1 cellular context compared by ENCODE assay signal in the genomic region with DNA sequence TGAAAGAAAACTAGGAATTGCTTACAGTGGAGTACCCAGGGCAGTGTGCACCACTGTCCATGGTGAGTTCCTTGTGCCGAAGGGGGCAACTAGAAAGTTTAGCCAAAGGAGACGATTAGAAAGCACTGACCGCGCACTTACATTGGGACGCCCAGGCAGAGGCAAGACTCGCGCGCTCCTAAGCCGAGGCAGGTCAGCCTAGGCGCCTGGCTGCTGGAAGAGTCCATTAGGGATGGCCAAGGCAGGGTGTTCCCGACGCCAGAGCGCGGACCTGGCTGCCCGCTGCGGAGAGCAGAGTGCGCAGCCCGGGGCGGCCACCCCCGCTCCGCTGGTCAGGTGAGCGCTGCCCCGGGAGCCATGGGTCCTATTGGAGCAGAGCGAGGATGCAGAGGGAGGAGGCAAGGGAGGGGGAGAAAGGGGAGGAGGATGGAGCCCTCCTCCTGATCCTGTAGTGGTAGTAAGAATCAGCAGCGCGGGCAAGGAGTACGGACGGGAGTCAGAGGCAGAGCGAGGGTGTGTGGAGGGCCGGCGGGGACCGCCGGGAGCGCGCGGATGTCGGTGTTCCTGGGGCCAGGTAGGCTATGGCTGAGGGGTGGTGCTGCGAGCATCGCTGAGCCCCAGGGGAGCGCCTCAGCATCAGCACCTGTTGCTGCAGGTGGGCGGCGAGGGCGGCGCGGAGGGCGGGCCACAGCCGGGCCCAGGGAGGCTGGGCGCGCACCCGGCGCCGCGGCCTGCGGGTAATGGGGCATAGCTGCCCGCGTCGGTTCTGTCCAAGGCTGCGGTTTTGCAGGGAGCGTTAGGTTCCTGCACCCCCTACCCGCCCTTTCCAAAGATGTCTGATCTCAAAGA.
TF ChIP-seq lines count a peak whose summit lies in the region.

A gene with protein sequence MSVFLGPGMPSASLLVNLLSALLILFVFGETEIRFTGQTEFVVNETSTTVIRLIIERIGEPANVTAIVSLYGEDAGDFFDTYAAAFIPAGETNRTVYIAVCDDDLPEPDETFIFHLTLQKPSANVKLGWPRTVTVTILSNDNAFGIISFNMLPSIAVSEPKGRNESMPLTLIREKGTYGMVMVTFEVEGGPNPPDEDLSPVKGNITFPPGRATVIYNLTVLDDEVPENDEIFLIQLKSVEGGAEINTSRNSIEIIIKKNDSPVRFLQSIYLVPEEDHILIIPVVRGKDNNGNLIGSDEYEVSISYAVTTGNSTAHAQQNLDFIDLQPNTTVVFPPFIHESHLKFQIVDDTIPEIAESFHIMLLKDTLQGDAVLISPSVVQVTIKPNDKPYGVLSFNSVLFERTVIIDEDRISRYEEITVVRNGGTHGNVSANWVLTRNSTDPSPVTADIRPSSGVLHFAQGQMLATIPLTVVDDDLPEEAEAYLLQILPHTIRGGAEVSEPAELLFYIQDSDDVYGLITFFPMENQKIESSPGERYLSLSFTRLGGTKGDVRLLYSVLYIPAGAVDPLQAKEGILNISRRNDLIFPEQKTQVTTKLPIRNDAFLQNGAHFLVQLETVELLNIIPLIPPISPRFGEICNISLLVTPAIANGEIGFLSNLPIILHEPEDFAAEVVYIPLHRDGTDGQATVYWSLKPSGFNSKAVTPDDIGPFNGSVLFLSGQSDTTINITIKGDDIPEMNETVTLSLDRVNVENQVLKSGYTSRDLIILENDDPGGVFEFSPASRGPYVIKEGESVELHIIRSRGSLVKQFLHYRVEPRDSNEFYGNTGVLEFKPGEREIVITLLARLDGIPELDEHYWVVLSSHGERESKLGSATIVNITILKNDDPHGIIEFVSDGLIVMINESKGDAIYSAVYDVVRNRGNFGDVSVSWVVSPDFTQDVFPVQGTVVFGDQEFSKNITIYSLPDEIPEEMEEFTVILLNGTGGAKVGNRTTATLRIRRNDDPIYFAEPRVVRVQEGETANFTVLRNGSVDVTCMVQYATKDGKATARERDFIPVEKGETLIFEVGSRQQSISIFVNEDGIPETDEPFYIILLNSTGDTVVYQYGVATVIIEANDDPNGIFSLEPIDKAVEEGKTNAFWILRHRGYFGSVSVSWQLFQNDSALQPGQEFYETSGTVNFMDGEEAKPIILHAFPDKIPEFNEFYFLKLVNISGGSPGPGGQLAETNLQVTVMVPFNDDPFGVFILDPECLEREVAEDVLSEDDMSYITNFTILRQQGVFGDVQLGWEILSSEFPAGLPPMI (N-terminal part only) (plus strand): TSS at position 454 of the 849 bp plus-strand sequence. CDS start 99 bp downstream, at position 553.

TF ChIP-seq in HEK293, 187 proteins besides CTCF, POLR2A, EP300 and RAD21 (continued from another document and continues in another):
- TF ChIP-seq REST (tag by site-specific recombination; IDR thresholded peaks at IDR 0.05), result peak; percentile 95
- peak; percentile 99 for TF ChIP-seq ZNF501 (tag by site-specific recombination; IDR thresholded peaks at IDR 0.05)
- TF ChIP-seq ZNF747 (tag by site-specific recombination; IDR thresholded peaks at IDR 0.05), result no peak
- no peak for TF ChIP-seq ZNF529 (tag by site-specific recombination; IDR thresholded peaks at IDR 0.05; ENCODE audit: insufficient replicate concordance)
- peak; percentile 77 for TF ChIP-seq OSR2 (tag by site-specific recombination; IDR thresholded peaks at IDR 0.05)
- TF ChIP-seq ZNF639 (tag by site-specific recombination; IDR thresholded peaks at IDR 0.05), result peak; percentile 79
- TF ChIP-seq ZNF777 (tag by site-specific recombination; IDR thresholded peaks at IDR 0.05; ENCODE audit: borderline replicate concordance), result no peak; the same call in 1 of the 2 replicates
- TF ChIP-seq ZEB2 (tag by site-specific recombination; IDR thresholded peaks at IDR 0.05), result peak; percentile 97
- no peak for TF ChIP-seq ZNF510 (tag by site-specific recombination; IDR thresholded peaks at IDR 0.05; ENCODE audit: insufficient replicate concordance)
- peak; percentile 85 for TF ChIP-seq GLIS1 (tag by site-specific recombination; IDR thresholded peaks at IDR 0.05)
- peak; percentile 50; the same call in 1 of the 2 replicates for TF ChIP-seq ZNF184 (tag by site-specific recombination; IDR thresholded peaks at IDR 0.05)
- TF ChIP-seq PATZ1 (tag by site-specific recombination; IDR thresholded peaks at IDR 0.05), result peak; percentile 98
- peak; percentile 98 for TF ChIP-seq ZNF600 (tag by site-specific recombination; IDR thresholded peaks at IDR 0.05)
- TF ChIP-seq ZNF239 (tag by site-specific recombination; IDR thresholded peaks at IDR 0.05), result 0 out of 2 replicates have a peak, but pooled peaks have one; percentile 54
- no peak for TF ChIP-seq ZNF645 (tag by site-specific recombination; IDR thresholded peaks at IDR 0.05)
- TF ChIP-seq KLF7 (tag by site-specific recombination; IDR thresholded peaks at IDR 0.05; ENCODE audit: borderline replicate concordance), result peak; percentile 73; the same call in 1 of the 2 replicates
- TF ChIP-seq ZNF223 (tag by site-specific recombination; IDR thresholded peaks at IDR 0.05), result peak; percentile 64
- TF ChIP-seq ZNF366 (tag by site-specific recombination; conservative IDR thresholded peaks at IDR 0.05), result peak; percentile 82
- TF ChIP-seq ZNF341 (tag by site-specific recombination; IDR thresholded peaks at IDR 0.05; ENCODE audit: low read depth), result peak; percentile 94
- TF ChIP-seq ZNF324 (tag by site-specific recombination; IDR thresholded peaks at IDR 0.05), result peak; percentile 97; the same call in 1 of the 2 replicates
- peak; percentile 36 for TF ChIP-seq YY1 (tag by site-specific recombination; IDR thresholded peaks at IDR 0.05)
- no peak for TF ChIP-seq ZNF16 (tag by site-specific recombination; IDR thresholded peaks at IDR 0.05; ENCODE audit: low read depth)
- TF ChIP-seq SP2 (tag by site-specific recombination; IDR thresholded peaks at IDR 0.05), result peak; percentile 92
- peak; percentile 86 for TF ChIP-seq EGR2 (tag by site-specific recombination; IDR thresholded peaks at IDR 0.05; ENCODE audit: low read depth)
- no peak for TF ChIP-seq ZNF350 (tag by site-specific recombination; IDR thresholded peaks at IDR 0.05)
- TF ChIP-seq ZNF561 (tag by site-specific recombination; IDR thresholded peaks at IDR 0.05; ENCODE audit: borderline replicate concordance), result peak; percentile 78
- TF ChIP-seq ZNF791 (tag by site-specific recombination; IDR thresholded peaks at IDR 0.05), result no peak
- TF ChIP-seq ZNF121 (tag by site-specific recombination; IDR thresholded peaks at IDR 0.05), result no peak
- peak; percentile 99 for TF ChIP-seq SCRT1 (tag by site-specific recombination; IDR thresholded peaks at IDR 0.05; ENCODE audit: borderline replicate concordance)
- peak; percentile 96 for TF ChIP-seq WT1 (tag by site-specific recombination; IDR thresholded peaks at IDR 0.05)
- TF ChIP-seq ZNF37A (tag by site-specific recombination; IDR thresholded peaks at IDR 0.05), result no peak
- TF ChIP-seq, protein P1, sequence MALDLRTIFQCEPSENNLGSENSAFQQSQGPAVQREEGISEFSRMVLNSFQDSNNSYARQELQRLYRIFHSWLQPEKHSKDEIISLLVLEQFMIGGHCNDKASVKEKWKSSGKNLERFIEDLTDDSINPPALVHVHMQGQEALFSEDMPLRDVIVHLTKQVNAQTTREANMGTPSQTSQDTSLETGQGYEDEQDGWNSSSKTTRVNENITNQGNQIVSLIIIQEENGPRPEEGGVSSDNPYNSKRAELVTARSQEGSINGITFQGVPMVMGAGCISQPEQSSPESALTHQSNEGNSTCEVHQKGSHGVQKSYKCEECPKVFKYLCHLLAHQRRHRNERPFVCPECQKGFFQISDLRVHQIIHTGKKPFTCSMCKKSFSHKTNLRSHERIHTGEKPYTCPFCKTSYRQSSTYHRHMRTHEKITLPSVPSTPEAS (tag by site-specific recombination; IDR thresholded peaks at IDR 0.05), result 0 out of 2 replicates have a peak, but pooled peaks have one; percentile 23
- peak; percentile 99 for TF ChIP-seq ZNF2 (tag by site-specific recombination; IDR thresholded peaks at IDR 0.05)
- peak; percentile 82; the same call in 1 of the 2 replicates for TF ChIP-seq ZNF394 (tag by site-specific recombination; IDR thresholded peaks at IDR 0.05; ENCODE audit: borderline replicate concordance)
- peak; percentile 44; the same call in 1 of the 2 replicates for TF ChIP-seq ZNF677 (tag by site-specific recombination; IDR thresholded peaks at IDR 0.05)
- TF ChIP-seq KLF8 (tag by site-specific recombination; IDR thresholded peaks at IDR 0.05), result peak; percentile 97; the same call in 1 of the 2 replicates
- no peak for TF ChIP-seq OVOL3 (tag by site-specific recombination; IDR thresholded peaks at IDR 0.05)
- TF ChIP-seq, protein P2, sequence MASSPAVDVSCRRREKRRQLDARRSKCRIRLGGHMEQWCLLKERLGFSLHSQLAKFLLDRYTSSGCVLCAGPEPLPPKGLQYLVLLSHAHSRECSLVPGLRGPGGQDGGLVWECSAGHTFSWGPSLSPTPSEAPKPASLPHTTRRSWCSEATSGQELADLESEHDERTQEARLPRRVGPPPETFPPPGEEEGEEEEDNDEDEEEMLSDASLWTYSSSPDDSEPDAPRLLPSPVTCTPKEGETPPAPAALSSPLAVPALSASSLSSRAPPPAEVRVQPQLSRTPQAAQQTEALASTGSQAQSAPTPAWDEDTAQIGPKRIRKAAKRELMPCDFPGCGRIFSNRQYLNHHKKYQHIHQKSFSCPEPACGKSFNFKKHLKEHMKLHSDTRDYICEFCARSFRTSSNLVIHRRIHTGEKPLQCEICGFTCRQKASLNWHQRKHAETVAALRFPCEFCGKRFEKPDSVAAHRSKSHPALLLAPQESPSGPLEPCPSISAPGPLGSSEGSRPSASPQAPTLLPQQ (tag by site-specific recombination; IDR thresholded peaks at IDR 0.05), result peak; percentile 88
- TF ChIP-seq ZNF626 (tag by site-specific recombination; IDR thresholded peaks at IDR 0.05), result no peak
- TF ChIP-seq ZNF792 (tag by site-specific recombination; IDR thresholded peaks at IDR 0.05), result no peak
- TF ChIP-seq ZSCAN23 (tag by site-specific recombination; IDR thresholded peaks at IDR 0.05), result peak; percentile 76; the same call in 1 of the 2 replicates
- peak; percentile 93 for TF ChIP-seq PRDM1 (tag by site-specific recombination; IDR thresholded peaks at IDR 0.05)
- peak; percentile 98 for TF ChIP-seq SP3 (tag by site-specific recombination; IDR thresholded peaks at IDR 0.05)
- peak; percentile 49; the same call in 1 of the 2 replicates for TF ChIP-seq ZNF549 (tag by site-specific recombination; IDR thresholded peaks at IDR 0.05)
- TF ChIP-seq ZFP69B (tag by site-specific recombination; IDR thresholded peaks at IDR 0.05), result peak; percentile 80
- TF ChIP-seq KLF1 (tag by site-specific recombination; IDR thresholded peaks at IDR 0.05), result peak; percentile 78
- TF ChIP-seq ZXDB (tag by site-specific recombination; IDR thresholded peaks at IDR 0.05), result peak; percentile 90
- TF ChIP-seq GLI2 (tag by site-specific recombination; IDR thresholded peaks at IDR 0.05; ENCODE audit: borderline replicate concordance, low read depth), result no peak
